Comparison of ENCODE assay signal across 8 cellular contexts in genomic region chr10:103564799-103565365, GRCh38.
A peak's percentile ranks its signal among the peaks of the same experiment; 100 is the strongest.
DNase-seq lines count a peak whose midpoint lies in the region; ATAC-seq and TF ChIP-seq lines count a peak whose summit lies in the region.

No MANE protein-coding gene starts in this region.

- peak; percentile 57 for DNase-seq in A673 (ENCODE audit: low spot score)
- DNase-seq in GM13977 (ENCODE audit: low spot score) = peak; percentile 68
- DNase-seq in UCSD-AML1 (lab: John Stamatoyannopoulos, UW; ENCODE audit: unreplicated experiment) = peak; percentile 59
- DNase-seq in fibroblast of the aortic adventitia (ENCODE audit: low read depth) = no peak
- DNase-seq in stimulated activated CD4-positive, alpha-beta T cell treated with anti-CD3 and anti-CD28 coated beads, TNF-alpha, amount 100 ng/mL, for 48 hours (ENCODE audit: low read depth in 3 of 3) = peak; percentile 23 to 55 (median 32)
- no peak for DNase-seq in inferior parietal cortex (ENCODE audit: extremely low spot score)

- intact Hi-C loops in A673 (cut with micrococcal nuclease; ENCODE audit: unreplicated experiment) = no loop called here

- H3K4me1 ChIP-seq in A673 (ENCODE audit: insufficient read depth, low read length, poor library complexity, severe bottlenecking) = no peaks in the 10 kb centered on the region

- H3K4me3 ChIP-seq in A673 (ENCODE audit: low read depth, low read length, poor library complexity, severe bottlenecking) (no peak overlapping the region), fibroblast of the aortic adventitia (ENCODE audit: low read depth, low read length) (no peak overlapping the region)

- H3K27ac ChIP-seq in A673 (ENCODE audit: low read depth, low read length, poor library complexity, severe bottlenecking) = no peak overlapping the region

- CTCF ChIA-PET in A673 (lab: Charles Lee) = no interaction called here

- POLR2A ChIA-PET in A673 (lab: Charles Lee; ENCODE audit: low non-redundant PET) = no interaction called here

- TF ChIP-seq CTCF in A673 (conservative IDR thresholded peaks at IDR 0.05; ENCODE audit: low read depth, low read length) = peak; percentile 95
- TF ChIP-seq CTCF in GM13977 (IDR thresholded peaks at IDR 0.05; ENCODE audit: extremely low read depth, insufficient read depth, missing control alignments) = peak; percentile 81
- TF ChIP-seq CTCF in fibroblast of the aortic adventitia (IDR thresholded peaks at IDR 0.05; ENCODE audit: insufficient read depth, low read length) = peak; percentile 68

- H3K9me3 ChIP-seq in A673 (ENCODE audit: low read depth, low read length, poor library complexity, severe bottlenecking) = no peaks in the 10 kb centered on the region

- H3K27me3 ChIP-seq in A673 (replicated peaks; ENCODE audit: insufficient read depth, low read depth, low read length, poor library complexity) = no peaks in the 10 kb centered on the region

- in situ Hi-C loops in GM13977 (cut with MboI; ENCODE audit: low pct_unique_long_range_greater_than_20kb, low sequenced_read_pairs, unreplicated experiment) = no loop called here

- ATAC-seq in GM18873 (IDR thresholded peaks at IDR 0.05; ENCODE audit: low FRiP score, unreplicated experiment) (no peak), HG02970 (IDR thresholded peaks at IDR 0.05; ENCODE audit: low FRiP score, unreplicated experiment) (no peak)

- BruUV-seq in A673 (replicated peaks; lab: Mats Ljungman, UMichigan) = no TSS peak

- H3K36me3 ChIP-seq in A673 (ENCODE audit: insufficient read depth, low read length, poor library complexity, severe bottlenecking) = no peaks in the 10 kb centered on the region

Comparison
In these comparisons a context has a peak if more than half of its experiments do, and no peak if none do; other contexts are left out.
1. DNase-seq: peak in A673 (single experiment), GM13977 (single experiment), UCSD-AML1 (single experiment) and stimulated activated CD4-positive, alpha-beta T cell treated with anti-CD3 and anti-CD28 coated beads, TNF-alpha, amount 100 ng/mL, for 48 hours (3 of 3); none in fibroblast of the aortic adventitia (single experiment) and inferior parietal cortex (single experiment).
2. Peak in every context shown above with its lines, with median percentiles within 50 percentile points of each other: CTCF ChIP-seq.